ENCODE assay signal across 18 cellular contexts in genomic region chr5:1777281-1778137, GRCh38.
"Had no signal": no experiment of that assay in that cellular context is flagged by ENCODE, and none has a peak within 500 bp of the region (broad histone marks: within the 10 kb centered on the region; RNA-seq: fewer than 3 reads in every experiment).

No MANE protein-coding gene starts in this region.

- H3K4me3 ChIP-seq: SJSA1 had no signal

- H3K27me3 ChIP-seq: brain microvascular endothelial cell had no signal

- DNase-seq: activated CD4-positive, alpha-beta T cell treated with anti-CD3 and anti-CD28 coated beads, Interleukin-2, amount 50 U/mL, for 4 hours; activated CD8-positive, alpha-beta memory T cell treated with anti-CD3 and anti-CD28 coated beads, Interleukin-2, amount 10 ng/mL, durations not matched to agents 7 days and 5 days; activated T-cell treated with anti-CD3 and anti-CD28 coated beads, Interleukin-2, amount 50 U/mL, for 1 hour; brain microvascular endothelial cell; effector memory CD4-positive, alpha-beta T cell; foreskin melanocyte; naive B cell; retina; stimulated activated CD4-positive, alpha-beta T cell treated with anti-CD3 and anti-CD28 coated beads, Interleukin-15, amount 100 ng/mL, for 24 hours; stimulated activated CD4-positive, alpha-beta T cell treated with anti-CD3 and anti-CD28 coated beads, Interleukin-4, amount 100 ng/mL, for 4 hours; stimulated activated CD8-positive, alpha-beta memory T cell treated with anti-CD3 and anti-CD28 coated beads, Interleukin-4, amount 100 ng/mL, for 48 hours; SW 1271 had no signal

- FAIRE-seq: TTC549, urothelium cell line had no signal

- H3K27ac Mint-ChIP-seq: activated CD8-positive, alpha-beta memory T cell treated with anti-CD3 and anti-CD28 coated beads, Interleukin-2, amount 10 ng/mL, durations not matched to agents 7 days and 5 days; activated naive CD8-positive, alpha-beta T cell treated with anti-CD3 and anti-CD28 coated beads, Interleukin-2, amount 10 ng/mL, durations not matched to agents 7 days and 5 days; naive B cell had no signal

- H3K36me3 ChIP-seq: brain microvascular endothelial cell, neutrophil, SJSA1 had no signal

- H3K9me3 ChIP-seq: neutrophil, SJSA1 had no signal

- H3K4me3 Mint-ChIP-seq: activated CD8-positive, alpha-beta memory T cell treated with anti-CD3 and anti-CD28 coated beads, Interleukin-2, amount 10 ng/mL, durations not matched to agents 7 days and 5 days; activated naive CD8-positive, alpha-beta T cell treated with anti-CD3 and anti-CD28 coated beads, Interleukin-2, amount 10 ng/mL, durations not matched to agents 7 days and 5 days; central memory CD8-positive, alpha-beta T cell; naive B cell had no signal

- H3K4me1 Mint-ChIP-seq: central memory CD8-positive, alpha-beta T cell had no signal

- ATAC-seq: activated CD8-positive, alpha-beta memory T cell treated with anti-CD3 and anti-CD28 coated beads, Interleukin-2, amount 10 ng/mL, durations not matched to agents 7 days and 5 days had no signal

- H3K36me3 Mint-ChIP-seq: activated CD8-positive, alpha-beta memory T cell treated with anti-CD3 and anti-CD28 coated beads, Interleukin-2, amount 10 ng/mL, durations not matched to agents 7 days and 5 days; activated naive CD8-positive, alpha-beta T cell treated with anti-CD3 and anti-CD28 coated beads, Interleukin-2, amount 10 ng/mL, durations not matched to agents 7 days and 5 days; naive B cell had no signal

- H3K4me1 ChIP-seq: SJSA1 had no signal

- H3K9me3 Mint-ChIP-seq: activated naive CD8-positive, alpha-beta T cell treated with anti-CD3 and anti-CD28 coated beads, Interleukin-2, amount 10 ng/mL, durations not matched to agents 7 days and 5 days; central memory CD8-positive, alpha-beta T cell had no signal

- H3K27ac ChIP-seq: brain microvascular endothelial cell, neutrophil, SJSA1 had no signal
